8 cellular contexts compared by ENCODE assay signal in the genomic region with DNA sequence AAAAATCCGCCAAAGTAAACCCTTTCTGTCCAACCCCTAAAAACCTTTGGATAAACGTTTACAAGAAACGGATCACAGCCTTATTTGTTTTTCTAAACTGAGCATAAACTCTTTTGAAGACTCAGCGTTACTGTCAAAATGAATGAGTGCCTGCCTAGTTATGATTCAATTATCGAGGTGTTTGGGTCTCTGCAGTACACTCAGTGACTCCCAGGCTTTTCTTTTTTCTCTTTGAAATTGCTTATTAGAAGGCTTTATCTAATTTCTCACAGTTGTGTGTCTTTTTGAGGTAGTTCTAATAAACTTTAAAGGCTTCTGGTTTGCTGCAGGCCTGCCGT. TPM values are rescaled to one million over a fixed set of nuclear protein-coding genes. Genes with fewer than 3 reads are reported as not detected.
A peak's percentile ranks its signal among the peaks of the same experiment; 100 is the strongest.
DNase-seq lines count a peak whose midpoint lies in the region; ATAC-seq and TF ChIP-seq lines count a peak whose summit lies in the region.

No MANE protein-coding gene starts in this region.

- peak overlapping the region; percentile 74 for H3K4me3 ChIP-seq in CD8-positive, alpha-beta T cell (ENCODE audit: low read depth, low read length)
- H3K4me3 ChIP-seq in OCI-LY7 (ENCODE audit: low read depth, low read length, poor library complexity, severe bottlenecking) (peak overlapping the region; percentile 73), parathyroid adenoma (ENCODE audit: low read depth, low read length) (peak overlapping the region; percentile 89)

- ATAC-seq in CD8-positive, alpha-beta T cell: peak; percentile 10
- peak; percentile 10 for ATAC-seq in GM21737 (IDR thresholded peaks at IDR 0.05; ENCODE audit: unreplicated experiment)

- no peaks in the 10 kb centered on the region for H3K36me3 ChIP-seq in CD8-positive, alpha-beta T cell (ENCODE audit: insufficient read depth, low read length)
- H3K36me3 ChIP-seq in OCI-LY7 (ENCODE audit: insufficient read depth, low read length) (peaks cover 46% of the 10 kb centered on the region), parathyroid adenoma (ENCODE audit: control insufficient read depth, insufficient read depth, low read length) (no peaks in the 10 kb centered on the region)

- H3K9ac ChIP-seq in parathyroid adenoma: no peak overlapping the region

- peaks cover 3% of the 10 kb centered on the region for H3K36me3 Mint-ChIP-seq in CD8-positive, alpha-beta T cell

- peak overlapping the region; percentile 98 for H3K4me2 ChIP-seq in OCI-LY7 (ENCODE audit: low read length)
- H3K4me2 ChIP-seq in parathyroid adenoma (ENCODE audit: low read length): peak overlapping the region; percentile 91

- H3K9me3 Mint-ChIP-seq in CD8-positive, alpha-beta T cell: peaks cover 4% of the 10 kb centered on the region

- peaks cover 66% of the 10 kb centered on the region for H3K4me1 Mint-ChIP-seq in CD8-positive, alpha-beta T cell (ENCODE audit: low read depth)

- no peak for DNase-seq in CD8-positive, alpha-beta T cell
- no peak for DNase-seq in OCI-LY7 (ENCODE audit: low spot score)
- no peak for DNase-seq in epithelial cell of prostate (ENCODE audit: low read depth, low spot score)
- DNase-seq in DMS53 treated with DMSO at 0.1 percent for 48 hours (lab: John Stamatoyannopoulos, UW; ENCODE audit: unreplicated experiment): no peak
- no peak for DNase-seq in NCI-H146 (lab: John Stamatoyannopoulos, UW)
- no peak for DNase-seq in AG20443 (ENCODE audit: low spot score)

- no peaks in the 10 kb centered on the region for H3K27me3 Mint-ChIP-seq in CD8-positive, alpha-beta T cell (ENCODE audit: low read depth)

- BruUV-seq in OCI-LY7 (replicated peaks; lab: Mats Ljungman, UMichigan): no TSS peak

- peak overlapping the region; percentile 98 for H3K27ac Mint-ChIP-seq in CD8-positive, alpha-beta T cell

- H3K4me1 ChIP-seq in CD8-positive, alpha-beta T cell (ENCODE audit: insufficient read depth, low read length): peaks cover 54% of the 10 kb centered on the region
- H3K4me1 ChIP-seq in OCI-LY7 (ENCODE audit: insufficient read depth, low read length, poor library complexity, severe bottlenecking) (peaks cover 53% of the 10 kb centered on the region), parathyroid adenoma (peaks cover 8% of the 10 kb centered on the region)

- peaks cover 80% of the 10 kb centered on the region for H3K79me2 ChIP-seq in OCI-LY7 (ENCODE audit: insufficient read depth, low read depth, low read length)
- H3K79me2 ChIP-seq in parathyroid adenoma: peaks cover 3% of the 10 kb centered on the region

- CTCF ChIA-PET in CD8-positive, alpha-beta T cell (lab: Charles Lee): interaction anchor here (1.7 to 4.0 kb wide), 2 partner anchors 35 to 37 kb away, joined by 7 to 20 read pairs; a partner anchor contains a TSS
- CTCF ChIA-PET in OCI-LY7 (lab: Charles Lee; ENCODE audit: unreplicated experiment): interaction anchor here (1.3 kb wide), 1 partner anchor 68 kb away, joined by 3 read pairs; no protein-coding TSS in a partner anchor

- intact Hi-C loops in CD8-positive, alpha-beta T cell (cut with DNase I, micrococcal nuclease): loop anchor here (1.0 to 10.0 kb wide), 6 partner anchors 37 to 1912 kb away; a partner anchor contains a TSS
- intact Hi-C loops in OCI-LY7 (cut with micrococcal nuclease; ENCODE audit: unreplicated experiment): loop anchor here (1.0 to 2.0 kb wide), 5 partner anchors 35 to 149 kb away; no protein-coding TSS in a partner anchor

- no peaks in the 10 kb centered on the region for H3K9me3 ChIP-seq in CD8-positive, alpha-beta T cell (ENCODE audit: low read length)
- H3K9me3 ChIP-seq in OCI-LY7 (ENCODE audit: low read length) (peaks cover 3% of the 10 kb centered on the region; the same call in 1 of the 2 replicates), parathyroid adenoma (ENCODE audit: control insufficient read depth, low read length) (no peaks in the 10 kb centered on the region)

- peaks cover 11% of the 10 kb centered on the region; the same call in 1 of the 2 replicates for H4K20me1 ChIP-seq in OCI-LY7 (ENCODE audit: insufficient read depth, low read length)

- peak overlapping the region; percentile 90 for H3K4me3 Mint-ChIP-seq in CD8-positive, alpha-beta T cell

- no peaks in the 10 kb centered on the region for H3K27me3 ChIP-seq in CD8-positive, alpha-beta T cell (ENCODE audit: insufficient read depth, low read length)
- no peaks in the 10 kb centered on the region for H3K27me3 ChIP-seq in parathyroid adenoma (ENCODE audit: control insufficient read depth, insufficient read depth, low read length)

- peak overlapping the region; percentile 97 for H3K27ac ChIP-seq in CD8-positive, alpha-beta T cell (ENCODE audit: low read depth, low read length)
- H3K27ac ChIP-seq in OCI-LY7 (ENCODE audit: low read depth, low read length, poor library complexity, severe bottlenecking) (peak overlapping the region; percentile 97), epithelial cell of prostate (peak overlapping the region; percentile 97), parathyroid adenoma (peak overlapping the region; percentile 95)

- H3K9me2 ChIP-seq in OCI-LY7 (ENCODE audit: insufficient read depth, low read length): no peaks in the 10 kb centered on the region

- TF ChIP-seq CTCF in CD8-positive, alpha-beta T cell (IDR thresholded peaks at IDR 0.05): no peak
- TF ChIP-seq CTCF in OCI-LY7 (conservative IDR thresholded peaks at IDR 0.05; ENCODE audit: low read length) (no peak), parathyroid adenoma (IDR thresholded peaks at IDR 0.05) (no peak)

- H2AFZ ChIP-seq in OCI-LY7 (ENCODE audit: low read length) (no peak overlapping the region), parathyroid adenoma (peak overlapping the region; percentile 94)

- POLR2A ChIA-PET in CD8-positive, alpha-beta T cell (lab: Charles Lee): interaction anchor here (0.9 to 4.6 kb wide), 6 partner anchors 9 to 144 kb away, joined by 3 to 66 read pairs (median 4); a partner anchor contains a TSS
- POLR2A ChIA-PET in OCI-LY7 (lab: Charles Lee): interaction anchor here (0.6 to 2.6 kb wide), 10 partner anchors 15 to 275 kb away, joined by 3 to 21 read pairs (median 6); a partner anchor contains a TSS

RNA-seq across cellular contexts. Expression of a gene that starts 0.7 kb away (rescaled TPM):
- total RNA-seq in CD8-positive, alpha-beta T cell: 10 to 100 TPM; 29.7 to 30.9 TPM
- 30.4 and 40.8 TPM in 2 replicates for total RNA-seq in OCI-LY7 (2014; rRNA removed; shearing (Covaris generic))
- 80.3 and 87.8 TPM in 2 replicates for total RNA-seq in OCI-LY7 (2022)

RNA-seq across cellular contexts. Expression of a gene that starts 36.9 kb away (rescaled TPM):
- 1 to 10 TPM; 5.6 to 5.9 TPM for total RNA-seq in CD8-positive, alpha-beta T cell
- 15.9 and 18.1 TPM in 2 replicates for total RNA-seq in OCI-LY7 (2014; rRNA removed; shearing (Covaris generic))
- total RNA-seq in OCI-LY7 (2022): 23.5 and 23.6 TPM in 2 replicates
